10 cellular contexts compared by ENCODE assay signal in the genomic region with DNA sequence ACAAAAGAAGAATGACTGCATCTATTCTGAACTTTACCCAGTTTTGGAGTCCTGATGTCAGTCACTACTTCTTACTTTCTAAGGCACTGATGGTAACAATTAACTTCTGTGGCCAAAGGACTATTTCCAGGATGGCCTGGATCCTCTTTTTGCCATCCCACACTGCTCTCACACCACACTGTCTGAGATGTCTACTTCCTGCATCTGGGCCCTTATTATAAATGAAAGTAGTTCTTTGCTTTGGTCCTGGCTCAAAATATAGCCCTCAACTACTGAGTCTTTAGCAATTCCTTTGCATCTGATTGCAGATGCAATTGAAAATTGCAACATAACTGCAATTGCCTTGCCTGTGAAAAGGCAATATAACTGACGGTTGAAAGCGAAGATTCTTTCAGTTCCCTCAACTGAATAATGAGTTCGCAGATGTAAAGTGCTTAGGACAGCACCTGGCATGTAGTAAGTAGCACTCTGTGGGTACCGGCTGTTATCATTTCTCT. TPM values are rescaled to one million over a fixed set of nuclear protein-coding genes. Genes with fewer than 3 reads are reported as not detected.
DNase-seq lines count a peak whose midpoint lies in the region; ATAC-seq, FAIRE-seq and TF ChIP-seq lines count a peak whose summit lies in the region.
"Had no signal": no experiment of that assay in that cellular context is flagged by ENCODE, and none has a peak within 500 bp of the region (broad histone marks: within the 10 kb centered on the region; RNA-seq: fewer than 3 reads in every experiment).

No MANE protein-coding gene starts in this region.

- BruUV-seq in K562 (replicated peaks; lab: Mats Ljungman, UMichigan) = no TSS peak

- H3K79me2 ChIP-seq in K562 (ENCODE audit: control insufficient read depth, insufficient read depth, low read length) = no peaks in the 10 kb centered on the region

- peaks cover 50% of the 10 kb centered on the region for H3K4me1 Mint-ChIP-seq in activated CD4-positive, alpha-beta T cell treated with anti-CD3 and anti-CD28 coated beads, Interleukin-2, amount 10 ng/mL, durations not matched to agents 7 days and 5 days
- peaks cover 53% of the 10 kb centered on the region for H3K4me1 Mint-ChIP-seq in activated T-helper 1 cell treated with anti-CD3 and anti-CD28 coated beads, Interleukin-12 subunit alpha, Interleukin-12 subunit beta, Interleukin-2, Interleukin-4 antibody, amounts not matched to agents 30 ng/mL and 10 ng/mL and 1 ng/mL, durations not matched to agents 14 hours and 24 hours and 36 hours (ENCODE audit: low read depth)

- H3K27ac ChIP-seq in K562 (ENCODE audit: extremely low read depth, low read depth, low read length) = no peak overlapping the region

- H3K27ac Mint-ChIP-seq in activated CD4-positive, alpha-beta T cell treated with anti-CD3 and anti-CD28 coated beads, Interleukin-2, amount 10 ng/mL, durations not matched to agents 7 days and 5 days = no peak overlapping the region
- no peak overlapping the region for H3K27ac Mint-ChIP-seq in activated T-helper 1 cell treated with anti-CD3 and anti-CD28 coated beads, Interleukin-12 subunit alpha, Interleukin-12 subunit beta, Interleukin-2, Interleukin-4 antibody, amounts not matched to agents 30 ng/mL and 10 ng/mL and 1 ng/mL, durations not matched to agents 14 hours and 24 hours and 36 hours

- H3K9me1 ChIP-seq in K562 (ENCODE audit: control insufficient read depth, insufficient read depth, low read length) = no peaks in the 10 kb centered on the region

- intact Hi-C loops in K562 (cut with micrococcal nuclease) = no loop called here
- intact Hi-C loops in activated T-helper 1 cell treated with anti-CD3 and anti-CD28 coated beads, Interleukin-12 subunit alpha, Interleukin-12 subunit beta, Interleukin-2, Interleukin-4 antibody, amounts not matched to agents 30 ng/mL and 10 ng/mL and 1 ng/mL, durations not matched to agents 14 hours and 24 hours and 36 hours (cut with micrococcal nuclease) = loop anchor here (5.0 kb wide), 1 partner anchor 33 kb away; no protein-coding TSS in a partner anchor

- H3K27me3 Mint-ChIP-seq in activated CD4-positive, alpha-beta T cell treated with anti-CD3 and anti-CD28 coated beads, Interleukin-2, amount 10 ng/mL, durations not matched to agents 7 days and 5 days = peaks cover 34% of the 10 kb centered on the region
- peaks cover 49% of the 10 kb centered on the region for H3K27me3 Mint-ChIP-seq in activated T-helper 1 cell treated with anti-CD3 and anti-CD28 coated beads, Interleukin-12 subunit alpha, Interleukin-12 subunit beta, Interleukin-2, Interleukin-4 antibody, amounts not matched to agents 30 ng/mL and 10 ng/mL and 1 ng/mL, durations not matched to agents 14 hours and 24 hours and 36 hours (ENCODE audit: insufficient read depth)

- WGBS in K562 (ENCODE audit: insufficient coverage, low coverage, missing lambda C conversion rate) = 34% methylated on average over 4 of the region's 4 CpGs

- DNase-seq in GM13977 (ENCODE audit: low spot score) (peak; percentile 27), K562 (ENCODE audit: extremely low read depth in 1 of 4, low spot score in 3 of 4) (no peak), HCEC 1CT (no peak)
- DNase-seq in activated CD4-positive, alpha-beta T cell treated with anti-CD3 and anti-CD28 coated beads, Interleukin-2, amount 10 ng/mL, durations not matched to agents 7 days and 5 days = no peak
- no peak for DNase-seq in activated T-helper 1 cell treated with anti-CD3 and anti-CD28 coated beads, Interleukin-12 subunit alpha, Interleukin-12 subunit beta, Interleukin-2, Interleukin-4 antibody, amounts not matched to agents 30 ng/mL and 10 ng/mL and 1 ng/mL, durations not matched to agents 14 hours and 24 hours and 36 hours (ENCODE audit: low spot score)
- no peak for DNase-seq in stimulated activated CD4-positive, alpha-beta T cell treated with anti-CD3 and anti-CD28 coated beads, Interleukin-1b, Interleukin-23, amount 100 ng/mL, for 48 hours
- DNase-seq: EL had no signal

- TF ChIP-seq POLR2A in K562 (conservative IDR thresholded peaks at IDR 0.05) = no peak

- no peak for FAIRE-seq in K562 (lab: Jason Lieb, UNC)
- FAIRE-seq: islet of Langerhans had no signal

- no peaks in the 10 kb centered on the region for H3K9me3 ChIP-seq in K562 (replicated peaks; ENCODE audit: control insufficient read depth, insufficient read depth, low read depth, low read length)

- CTCF ChIA-PET in K562 (lab: Yijun Ruan, JAX; ENCODE audit: low intra/inter-chr PET ratio) = no interaction called here
- CTCF ChIA-PET in activated CD4-positive, alpha-beta T cell treated with anti-CD3 and anti-CD28 coated beads, Interleukin-2, amount 10 ng/mL, durations not matched to agents 7 days and 5 days (lab: Charles Lee) = interaction anchor here (1.6 kb wide), 1 partner anchor 13 kb away, joined by 4 read pairs; no protein-coding TSS in a partner anchor

- H3K36me3 ChIP-seq in K562 (ENCODE audit: control insufficient read depth, insufficient read depth, low read length) = no peaks in the 10 kb centered on the region

- no peak overlapping the region for H3K9ac ChIP-seq in K562 (ENCODE audit: insufficient read depth in 1 of 2, low read depth in 2 of 2, low read length in 2 of 2)

- peaks cover 52% of the 10 kb centered on the region for H3K36me3 Mint-ChIP-seq in activated CD4-positive, alpha-beta T cell treated with anti-CD3 and anti-CD28 coated beads, Interleukin-2, amount 10 ng/mL, durations not matched to agents 7 days and 5 days (ENCODE audit: low read depth)
- H3K36me3 Mint-ChIP-seq in activated T-helper 1 cell treated with anti-CD3 and anti-CD28 coated beads, Interleukin-12 subunit alpha, Interleukin-12 subunit beta, Interleukin-2, Interleukin-4 antibody, amounts not matched to agents 30 ng/mL and 10 ng/mL and 1 ng/mL, durations not matched to agents 14 hours and 24 hours and 36 hours (ENCODE audit: low read depth) = peaks cover 33% of the 10 kb centered on the region

- no peak for TF ChIP-seq EP300 in K562 (IDR thresholded peaks at IDR 0.05; ENCODE audit: low read length)

- no peaks in the 10 kb centered on the region for H4K20me1 ChIP-seq in K562 (replicated peaks; ENCODE audit: control insufficient read depth, insufficient read depth, low read length)

- no peak overlapping the region for H3K4me3 Mint-ChIP-seq in activated CD4-positive, alpha-beta T cell treated with anti-CD3 and anti-CD28 coated beads, Interleukin-2, amount 10 ng/mL, durations not matched to agents 7 days and 5 days
- H3K4me3 Mint-ChIP-seq in activated T-helper 1 cell treated with anti-CD3 and anti-CD28 coated beads, Interleukin-12 subunit alpha, Interleukin-12 subunit beta, Interleukin-2, Interleukin-4 antibody, amounts not matched to agents 30 ng/mL and 10 ng/mL and 1 ng/mL, durations not matched to agents 14 hours and 24 hours and 36 hours = no peak overlapping the region

- no peak overlapping the region for H3K4me2 ChIP-seq in K562 (ENCODE audit: insufficient read depth, low read length)

- H3K4me1 ChIP-seq in K562 (replicated peaks in 1 of 2; ENCODE audit: control insufficient read depth in 2 of 2, insufficient read depth in 2 of 2, low read length in 2 of 2) = peaks cover 0 to 7% of the 10 kb centered on the region in 2 experiments; a peak in 2 of 5 replicates

- no peak for TF ChIP-seq CTCF in GM13977 (IDR thresholded peaks at IDR 0.05; ENCODE audit: extremely low read depth, insufficient read depth, missing control alignments)
- TF ChIP-seq CTCF in K562 (IDR thresholded peaks at IDR 0.05 in 2 of 3, conservative IDR thresholded peaks at IDR 0.05 in 1 of 3; ENCODE audit: insufficient read depth in 2 of 3, low read depth in 1 of 3, low read length in 3 of 3) = no peak

- peaks cover 8% of the 10 kb centered on the region for H3K9me3 Mint-ChIP-seq in activated CD4-positive, alpha-beta T cell treated with anti-CD3 and anti-CD28 coated beads, Interleukin-2, amount 10 ng/mL, durations not matched to agents 7 days and 5 days
- peaks cover 5% of the 10 kb centered on the region for H3K9me3 Mint-ChIP-seq in activated T-helper 1 cell treated with anti-CD3 and anti-CD28 coated beads, Interleukin-12 subunit alpha, Interleukin-12 subunit beta, Interleukin-2, Interleukin-4 antibody, amounts not matched to agents 30 ng/mL and 10 ng/mL and 1 ng/mL, durations not matched to agents 14 hours and 24 hours and 36 hours

- no peak overlapping the region for H3K4me3 ChIP-seq in K562

- H3K27me3 ChIP-seq in K562 (ENCODE audit: control insufficient read depth in 2 of 2, insufficient read depth in 2 of 2, low read length in 2 of 2) = peaks cover 0 to 3% of the 10 kb centered on the region in 2 experiments; a peak in 1 of 5 replicates

- no peak overlapping the region for H2AFZ ChIP-seq in K562 (ENCODE audit: low read depth, low read length)

- peak; percentile 84 for ATAC-seq in GM21390 (IDR thresholded peaks at IDR 0.05; ENCODE audit: unreplicated experiment)
- ATAC-seq in HG03342 (IDR thresholded peaks at IDR 0.05; ENCODE audit: unreplicated experiment) = peak; percentile 93
- no peak for ATAC-seq in K562

- no peak for TF ChIP-seq RAD21 in K562 (CRISPR knock-in tag; conservative IDR thresholded peaks at IDR 0.05 in 1 of 2, IDR thresholded peaks at IDR 0.05 in 1 of 2)

- POLR2A ChIA-PET in K562 (lab: Yijun Ruan, JAX) = no interaction called here
- POLR2A ChIA-PET in activated CD4-positive, alpha-beta T cell treated with anti-CD3 and anti-CD28 coated beads, Interleukin-2, amount 10 ng/mL, durations not matched to agents 7 days and 5 days (lab: Charles Lee) = no interaction called here

- in situ Hi-C loops in GM13977 (cut with MboI; ENCODE audit: low pct_unique_long_range_greater_than_20kb, low sequenced_read_pairs, unreplicated experiment) = no loop called here
- in situ Hi-C loops in K562 (cut with MboI) = no loop called here

RNA-seq across cellular contexts. Expression of a gene that starts 44.2 kb away (rescaled TPM):
- 13.2 and 17.0 TPM in 2 replicates for total RNA-seq in K562 (2011; cell fraction: chromatin; rRNA removed; ENCODE audit: low replicate concordance)
- 10.5 and 11.4 TPM in 2 replicates for total RNA-seq in K562 (2011; cell fraction: nucleolus; rRNA removed)
- 15.1 and 18.4 TPM in 2 replicates for total RNA-seq in K562 (2011; cell fraction: nucleoplasm; rRNA removed)
- 8.5 and 10.4 TPM in 2 replicates for total RNA-seq in K562 (2014; rRNA removed)
- total RNA-seq in K562 (2014; rRNA removed; fragmentation: Illumina TruSeq; extraction: Trizol) = 11.8 and 13.6 TPM in 2 replicates
- 11.9 TPM in 2 replicates for total RNA-seq in K562 (2015; rRNA removed; fragmentation: Illumina TruSeq; extraction: Trizol)
- 11.1 and 11.6 TPM in 2 replicates for total RNA-seq in K562 (2021)
- polyA plus RNA-seq in K562 (2011; rRNA removed) = 8.9 and 13.5 TPM in 2 replicates
- polyA plus RNA-seq in K562 (2011; cell fraction: cytosol; rRNA removed) = 8.6 and 10.7 TPM in 2 replicates
- 5.1 and 5.7 TPM in 2 replicates for polyA plus RNA-seq in K562 (2011; cell fraction: nucleus; rRNA removed)
- 6.8 and 7.5 TPM in 2 replicates for polyA plus RNA-seq in K562 (2012)
- 11.4 and 13.4 TPM in 2 replicates for polyA plus RNA-seq in K562 (2014; fragmentation: Illumina TruSeq; extraction: Trizol)
- 1 to 10 TPM; 1.9 to 2.9 TPM for polyA plus RNA-seq in K562 (2014; fragmentation: Nextera tagmentation; extraction: Ambion mirVana)
- 12.9 and 13.2 TPM in 2 replicates for polyA plus RNA-seq in K562 (2014; rRNA removed)
- 11.6 and 13.2 TPM in 2 replicates for polyA minus RNA-seq in K562 (2011; rRNA and poly(A)+ RNA removed)
- 4.0 and 4.3 TPM in 2 replicates for polyA minus RNA-seq in K562 (2011; cell fraction: cytosol; rRNA and poly(A)+ RNA removed)
- 7.6 and 7.8 TPM in 2 replicates for polyA minus RNA-seq in K562 (2011; cell fraction: nucleus; rRNA and poly(A)+ RNA removed)
- total RNA-seq in activated CD4-positive, alpha-beta T cell treated with anti-CD3 and anti-CD28 coated beads, Interleukin-2, amount 10 ng/mL, durations not matched to agents 7 days and 5 days = 10 to 100 TPM; 16.2 to 17.9 TPM
- 22.5 and 22.6 TPM in 2 replicates for total RNA-seq in activated T-helper 1 cell treated with anti-CD3 and anti-CD28 coated beads, Interleukin-12 subunit alpha, Interleukin-12 subunit beta, Interleukin-2, Interleukin-4 antibody, amounts not matched to agents 30 ng/mL and 10 ng/mL and 1 ng/mL, durations not matched to agents 14 hours and 24 hours and 36 hours
